In the genomic region with DNA sequence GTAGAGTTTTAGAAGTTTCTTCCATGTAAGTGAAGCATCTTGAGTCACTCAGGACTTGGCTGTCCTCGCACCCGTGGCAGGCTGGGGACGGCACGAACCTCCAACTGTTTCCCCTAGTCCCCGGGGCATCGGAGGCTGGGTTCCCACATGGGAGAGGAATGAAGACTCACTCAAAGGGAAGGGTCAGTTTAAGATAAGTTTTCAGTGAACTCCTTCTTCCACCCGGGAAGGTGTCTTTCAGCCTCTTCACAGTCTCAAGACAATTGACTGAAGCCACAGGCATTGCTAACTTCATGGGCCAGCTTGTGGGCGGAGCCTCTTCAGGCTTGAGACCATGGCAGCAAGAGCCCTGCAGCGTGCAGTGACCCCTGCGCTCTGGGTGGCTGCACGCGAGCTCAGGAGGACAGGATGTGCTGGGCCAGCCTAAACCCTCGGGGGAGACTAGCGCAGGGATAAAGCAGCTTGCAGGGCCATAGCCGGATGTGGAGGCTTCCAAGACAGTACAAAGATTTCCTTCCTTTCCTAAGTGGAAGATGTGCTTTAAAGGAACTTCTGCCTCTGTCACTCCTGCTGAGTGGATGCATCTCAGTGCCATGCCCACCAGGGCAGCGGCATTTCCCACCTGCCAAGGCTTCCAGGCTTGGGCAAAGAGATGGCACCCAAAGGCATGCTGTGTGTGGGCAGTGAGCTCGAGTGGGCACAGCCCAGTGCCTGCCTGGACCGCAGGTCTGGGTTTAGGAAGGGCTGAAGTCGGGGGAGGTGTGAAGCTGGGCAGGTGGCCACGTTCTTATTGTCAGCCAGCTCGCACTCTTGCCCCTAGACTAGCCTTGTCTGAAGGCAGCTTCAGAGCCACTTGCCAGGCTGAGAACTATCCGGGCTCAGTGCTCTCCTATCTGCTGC, we compare ENCODE assay signal across 7 cellular contexts. TPM values are rescaled to one million over a fixed set of nuclear protein-coding genes. Genes with fewer than 3 reads are reported as not detected.
A peak's percentile ranks its signal among the peaks of the same experiment; 100 is the strongest.
DNase-seq lines count a peak whose midpoint lies in the region; TF ChIP-seq lines count a peak whose summit lies in the region.
"Had no signal": no experiment of that assay in that cellular context is flagged by ENCODE, and none has a peak within 500 bp of the region (broad histone marks: within the 10 kb centered on the region; RNA-seq: fewer than 3 reads in every experiment).

No MANE protein-coding gene starts in this region.

- POLR2A ChIA-PET in PC-9 (lab: Charles Lee; ENCODE audit: unreplicated experiment): interaction anchor here (0.7 kb wide), 1 partner anchor 37 kb away, joined by 4 read pairs; no protein-coding TSS in a partner anchor

- H3F3A ChIP-seq in PC-9 (ENCODE audit: insufficient read depth, low read depth): no peaks in the 10 kb centered on the region

- no peak overlapping the region for H3K9ac ChIP-seq in parathyroid adenoma

- H3K4me3 ChIP-seq in HFF-Myc (replicated peaks; ENCODE audit: low read depth, low read length) (no peak overlapping the region), parathyroid adenoma (ENCODE audit: low read depth, low read length) (no peak overlapping the region), PC-9 (no peak overlapping the region)
- H3K4me3 ChIP-seq in effector memory CD4-positive, alpha-beta T cell (ENCODE audit: insufficient read depth, low read depth, low read length, poor library complexity, severe bottlenecking): no peak overlapping the region

- H3K9me3 ChIP-seq in parathyroid adenoma (ENCODE audit: control insufficient read depth, low read length) (no peaks in the 10 kb centered on the region), PC-9 (ENCODE audit: insufficient read depth, low read depth) (no peaks in the 10 kb centered on the region)
- H3K9me3 ChIP-seq in effector memory CD4-positive, alpha-beta T cell (ENCODE audit: control insufficient read depth, low read length): no peaks in the 10 kb centered on the region

- H3K79me2 ChIP-seq in parathyroid adenoma: no peaks in the 10 kb centered on the region
- H3K79me2 ChIP-seq in PC-9 (ENCODE audit: low read depth): no peaks in the 10 kb centered on the region

- H3K9me2 ChIP-seq in PC-9 (ENCODE audit: insufficient read depth): no peaks in the 10 kb centered on the region

- no peak overlapping the region for H2AFZ ChIP-seq in parathyroid adenoma
- H2AFZ ChIP-seq in PC-9: no peak overlapping the region

- peak; percentile 17 for DNase-seq in HFF-Myc (ENCODE audit: extremely low read depth, low read depth)
- DNase-seq in fibroblast of peridontal ligament (ENCODE audit: extremely low read depth): peak; percentile 42
- no peak for DNase-seq in NCI-H446 treated with DMSO at 0.1 percent for 48 hours (lab: John Stamatoyannopoulos, UW)
- DNase-seq in PC-9: no peak
- no peak for DNase-seq in effector memory CD4-positive, alpha-beta T cell
- DNase-seq: OCI-M1 had no signal

- peaks cover 43% of the 10 kb centered on the region for H3K4me1 ChIP-seq in parathyroid adenoma
- H3K4me1 ChIP-seq in PC-9 (replicated peaks; ENCODE audit: insufficient read depth): no peaks in the 10 kb centered on the region
- no peaks in the 10 kb centered on the region for H3K4me1 ChIP-seq in effector memory CD4-positive, alpha-beta T cell (ENCODE audit: control insufficient read depth, insufficient read depth, low read length, poor library complexity, severe bottlenecking)

- TF ChIP-seq CTCF in HFF-Myc (IDR thresholded peaks at IDR 0.05; ENCODE audit: low read depth, low read length, missing control alignments) (no peak), parathyroid adenoma (IDR thresholded peaks at IDR 0.05) (no peak), PC-9 (conservative IDR thresholded peaks at IDR 0.05) (no peak)

- H4K20me1 ChIP-seq in PC-9 (ENCODE audit: insufficient read depth): no peaks in the 10 kb centered on the region

- peak overlapping the region; percentile 49 for H3K4me2 ChIP-seq in parathyroid adenoma (ENCODE audit: low read length)
- no peak overlapping the region for H3K4me2 ChIP-seq in PC-9

- no peaks in the 10 kb centered on the region for H3K27me3 ChIP-seq in parathyroid adenoma (ENCODE audit: control insufficient read depth, insufficient read depth, low read length)
- no peaks in the 10 kb centered on the region for H3K27me3 ChIP-seq in PC-9 (ENCODE audit: insufficient read depth, low read depth)
- H3K27me3 ChIP-seq in effector memory CD4-positive, alpha-beta T cell (replicated peaks; ENCODE audit: control insufficient read depth, insufficient read depth, low read length, poor library complexity, severe bottlenecking): no peaks in the 10 kb centered on the region

- CTCF ChIA-PET in PC-9 (lab: Charles Lee): no interaction called here

- H3K36me3 ChIP-seq in parathyroid adenoma (ENCODE audit: control insufficient read depth, insufficient read depth, low read length) (no peaks in the 10 kb centered on the region), PC-9 (ENCODE audit: low read depth) (no peaks in the 10 kb centered on the region)
- peaks cover 41% of the 10 kb centered on the region for H3K36me3 ChIP-seq in effector memory CD4-positive, alpha-beta T cell (ENCODE audit: control insufficient read depth, insufficient read depth, low read length)

- intact Hi-C loops in PC-9 (cut with micrococcal nuclease; ENCODE audit: unreplicated experiment): no loop called here

- H3K27ac ChIP-seq in parathyroid adenoma (peak overlapping the region; percentile 92), PC-9 (no peak overlapping the region)
- no peak overlapping the region for H3K27ac ChIP-seq in effector memory CD4-positive, alpha-beta T cell (ENCODE audit: insufficient read depth, low read length, poor library complexity, severe bottlenecking)

- BruUV-seq in PC-9 (replicated peaks; lab: Mats Ljungman, UMichigan): no TSS peak

RNA-seq across cellular contexts. Expression of gene PPIL2, which starts 32.9 kb away (rescaled TPM):
- 23.8 and 26.3 TPM in 2 replicates for total RNA-seq in PC-9 (2021)

RNA-seq across cellular contexts. Expression of gene YPEL1, which starts 36.9 kb away (rescaled TPM):
- total RNA-seq in PC-9 (2021): 5.2 and 8.3 TPM in 2 replicates

RNA-seq across cellular contexts. Expression of gene SDF2L1, which starts 56.6 kb away (rescaled TPM):
- 22.5 and 23.2 TPM in 2 replicates for total RNA-seq in PC-9 (2021)

Comparison
In these comparisons a context has a peak if more than half of its experiments do, and no peak if none do; other contexts are left out.
1. DNase-seq: peak in HFF-Myc (single experiment) and fibroblast of peridontal ligament (single experiment); none in NCI-H446 treated with DMSO at 0.1 percent for 48 hours (single experiment), PC-9 (0 of 2) and effector memory CD4-positive, alpha-beta T cell (0 of 3).